In the genomic region with DNA sequence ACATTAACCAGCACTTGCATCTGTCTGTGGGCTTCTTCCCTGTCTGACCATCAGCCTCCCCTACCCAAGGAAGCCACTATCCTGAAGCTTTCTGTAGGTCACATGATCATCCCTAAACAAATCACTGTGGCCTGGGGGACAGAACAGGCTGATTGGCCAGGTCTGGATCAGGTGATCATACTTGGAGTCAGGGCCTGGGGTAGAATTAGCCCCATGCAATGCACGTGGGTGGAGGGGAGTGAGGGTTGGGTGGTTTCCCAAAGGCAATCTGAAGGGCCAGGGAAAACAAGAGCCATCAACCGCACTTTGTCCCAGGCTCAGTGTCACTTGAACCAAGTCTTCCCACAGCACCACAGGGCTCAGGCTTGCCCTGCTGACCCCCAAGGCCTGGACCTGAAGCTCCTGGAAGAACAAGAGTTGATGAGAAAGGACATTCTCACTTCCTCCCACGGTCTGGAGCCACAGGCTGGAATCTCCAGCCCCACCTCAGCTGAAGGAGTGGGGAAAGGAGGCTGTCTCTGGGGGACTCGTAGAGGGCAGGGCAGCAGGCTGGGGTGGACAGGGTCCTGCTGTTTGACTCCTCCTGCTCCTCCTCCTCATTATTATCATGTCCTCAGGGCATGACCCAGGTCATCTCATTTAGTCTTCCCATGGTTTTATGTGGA, we compare ENCODE assay signal across 1 cellular context.
A peak's percentile ranks its signal among the peaks of the same experiment; 100 is the strongest.
TF ChIP-seq lines count a peak whose summit lies in the region.

No MANE protein-coding gene starts in this region.

TF ChIP-seq in GM12878, 131 proteins besides CTCF, POLR2A, EP300 and RAD21:
- TF ChIP-seq, protein P1, sequence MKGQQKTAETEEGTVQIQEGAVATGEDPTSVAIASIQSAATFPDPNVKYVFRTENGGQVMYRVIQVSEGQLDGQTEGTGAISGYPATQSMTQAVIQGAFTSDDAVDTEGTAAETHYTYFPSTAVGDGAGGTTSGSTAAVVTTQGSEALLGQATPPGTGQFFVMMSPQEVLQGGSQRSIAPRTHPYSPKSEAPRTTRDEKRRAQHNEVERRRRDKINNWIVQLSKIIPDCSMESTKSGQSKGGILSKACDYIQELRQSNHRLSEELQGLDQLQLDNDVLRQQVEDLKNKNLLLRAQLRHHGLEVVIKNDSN (IDR thresholded peaks at IDR 0.05; ENCODE audit: borderline replicate concordance, extremely low read length, insufficient read depth, low read depth, low read length) = peak; percentile 13
- no peak for TF ChIP-seq YY1 (IDR thresholded peaks at IDR 0.05; ENCODE audit: low read depth, low read length)
